8 cellular contexts compared by ENCODE assay signal in the genomic region with DNA sequence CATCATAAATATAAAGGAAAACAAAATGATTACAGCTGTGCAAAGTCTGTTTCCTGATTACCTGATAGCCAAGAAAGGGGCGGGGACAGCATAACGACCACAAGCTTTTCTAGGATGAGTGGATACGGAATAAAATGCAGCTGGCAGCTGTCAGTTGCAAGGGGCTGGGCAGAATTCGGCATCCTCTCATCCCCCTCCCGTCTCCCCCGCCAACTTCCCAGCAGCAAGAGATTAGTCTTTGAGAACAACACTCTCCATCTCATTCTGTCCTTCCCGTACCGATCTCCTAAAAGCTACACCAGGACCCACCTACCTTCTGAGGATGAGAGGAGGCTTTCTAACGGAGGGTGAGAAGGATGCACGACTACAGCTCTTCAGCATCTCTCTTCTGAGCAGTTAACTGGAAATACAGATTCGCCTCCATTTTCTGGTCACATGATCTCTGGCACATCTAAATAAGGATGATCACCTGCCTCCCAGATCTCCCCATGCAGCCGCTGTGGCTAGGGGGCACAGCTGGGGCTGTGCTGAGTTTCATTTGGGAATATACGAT.
A peak's percentile ranks its signal among the peaks of the same experiment; 100 is the strongest.
DNase-seq lines count a peak whose midpoint lies in the region; ATAC-seq and TF ChIP-seq lines count a peak whose summit lies in the region.

No MANE protein-coding gene starts in this region.

- intact Hi-C loops in CD8-positive, alpha-beta T cell (cut with DNase I, micrococcal nuclease): no loop called here

- TF ChIP-seq CTCF in CD8-positive, alpha-beta T cell (IDR thresholded peaks at IDR 0.05): no peak

- POLR2A ChIA-PET in CD8-positive, alpha-beta T cell (lab: Charles Lee): no interaction called here

- H3K4me1 ChIP-seq in CD8-positive, alpha-beta T cell (ENCODE audit: insufficient read depth, low read length): no peaks in the 10 kb centered on the region

- H3K4me1 Mint-ChIP-seq in CD8-positive, alpha-beta T cell (ENCODE audit: low read depth): peaks cover 7% of the 10 kb centered on the region

- no peaks in the 10 kb centered on the region for H3K9me3 ChIP-seq in CD8-positive, alpha-beta T cell (ENCODE audit: low read length)

- no peak overlapping the region for H3K27ac Mint-ChIP-seq in CD8-positive, alpha-beta T cell

- H3K27me3 ChIP-seq in CD8-positive, alpha-beta T cell (ENCODE audit: insufficient read depth, low read length): no peaks in the 10 kb centered on the region

- no peak overlapping the region for H3K27ac ChIP-seq in CD8-positive, alpha-beta T cell (ENCODE audit: low read depth, low read length)

- no peak for ATAC-seq in CD8-positive, alpha-beta T cell
- no peak for ATAC-seq in HG03108 (IDR thresholded peaks at IDR 0.05; ENCODE audit: unreplicated experiment)
- ATAC-seq in HG02642 (IDR thresholded peaks at IDR 0.05; ENCODE audit: poor library complexity, unreplicated experiment): no peak

- no peak for DNase-seq in CD8-positive, alpha-beta T cell
- DNase-seq in NCI-H146 (lab: John Stamatoyannopoulos, UW) (peak; percentile 79), astrocyte of the hippocampus (ENCODE audit: low read depth, low spot score) (peak; percentile 48), midbrain (lab: John Stamatoyannopoulos, UW) (peak; percentile 58), cortex of kidney (lab: John Stamatoyannopoulos, UW) (no peak), DMS114 treated with DMSO at 0.1 percent for 48 hours (lab: John Stamatoyannopoulos, UW; ENCODE audit: unreplicated experiment) (no peak)

- no peak overlapping the region for H3K4me3 ChIP-seq in CD8-positive, alpha-beta T cell (ENCODE audit: low read depth, low read length)

- CTCF ChIA-PET in CD8-positive, alpha-beta T cell (lab: Charles Lee): interaction anchor here (1.1 to 2.5 kb wide), 3 partner anchors 12 to 248 kb away, joined by 3 to 13 read pairs (median 3); no protein-coding TSS in a partner anchor

- H3K36me3 Mint-ChIP-seq in CD8-positive, alpha-beta T cell: no peaks in the 10 kb centered on the region

- peak overlapping the region; percentile 68 for H3K4me3 Mint-ChIP-seq in CD8-positive, alpha-beta T cell

- no peaks in the 10 kb centered on the region for H3K9me3 Mint-ChIP-seq in CD8-positive, alpha-beta T cell

- H3K36me3 ChIP-seq in CD8-positive, alpha-beta T cell (ENCODE audit: insufficient read depth, low read length): no peaks in the 10 kb centered on the region

- peaks cover 32% of the 10 kb centered on the region for H3K27me3 Mint-ChIP-seq in CD8-positive, alpha-beta T cell (ENCODE audit: low read depth)

Comparison
In these comparisons a context has a peak if more than half of its experiments do, and no peak if none do; other contexts are left out.
1. DNase-seq: peak in NCI-H146 (single experiment), astrocyte of the hippocampus (single experiment) and midbrain (single experiment); none in CD8-positive, alpha-beta T cell (0 of 7), cortex of kidney (single experiment) and DMS114 treated with DMSO at 0.1 percent for 48 hours (single experiment).